ENCODE assay signal across 13 cellular contexts in genomic region chr10:3478153-3478552, GRCh38.
DNase-seq lines count a peak whose midpoint lies in the region; ATAC-seq and TF ChIP-seq lines count a peak whose summit lies in the region.
"Had no signal": no experiment of that assay in that cellular context is flagged by ENCODE, and none has a peak within 500 bp of the region (broad histone marks: within the 10 kb centered on the region; RNA-seq: fewer than 3 reads in every experiment).

No MANE protein-coding gene starts in this region.

- H3K27ac ChIP-seq in epithelial cell of prostate (peak overlapping the region; percentile 83), testis (no peak overlapping the region)
- H3K27ac ChIP-seq: psoas muscle, thyroid gland had no signal

- DNase-seq in epithelial cell of prostate (ENCODE audit: low read depth, low spot score) (no peak), NCI-H128 (lab: John Stamatoyannopoulos, UW; ENCODE audit: unreplicated experiment) (no peak), testis (no peak), NK-92 (lab: John Stamatoyannopoulos, UW; ENCODE audit: unreplicated experiment) (no peak)
- DNase-seq in NK-92 treated with Interleukin-12 subunit alpha and Interleukin-12 subunit beta, amount 100 ng/mL, for 24 hours (lab: John Stamatoyannopoulos, UW): no peak
- DNase-seq: immature natural killer cell, KBM-7, NCI-H226, psoas muscle, thyroid gland had no signal

- H3K9me3 ChIP-seq in testis: no peaks in the 10 kb centered on the region
- H3K9me3 ChIP-seq: psoas muscle, thyroid gland had no signal

- no peak for TF ChIP-seq POLR2A in testis (IDR thresholded peaks at IDR 0.05)

- H3K27me3 ChIP-seq in testis: no peaks in the 10 kb centered on the region
- H3K27me3 ChIP-seq: thyroid gland had no signal

- H3K4me1 ChIP-seq in testis: no peaks in the 10 kb centered on the region

- intact Hi-C loops in testis (cut with DNase I; ENCODE audit: low total_unique reads): no loop called here

- WGBS in testis, 2 donors: 93 to 95% methylated on average over 2 of the region's 2 CpGs

- no peak overlapping the region for H3K4me3 ChIP-seq in testis
- H3K4me3 ChIP-seq: psoas muscle, thyroid gland had no signal

- no peak for TF ChIP-seq CTCF in testis (IDR thresholded peaks at IDR 0.05)

- ATAC-seq in GM18519 (IDR thresholded peaks at IDR 0.05; ENCODE audit: low FRiP score, unreplicated experiment): peak; percentile 35
- ATAC-seq in GM21515 (IDR thresholded peaks at IDR 0.05; ENCODE audit: unreplicated experiment): peak; percentile 82
- ATAC-seq in HG03064 (IDR thresholded peaks at IDR 0.05; ENCODE audit: low read depth, unreplicated experiment): peak; percentile 71
- ATAC-seq: psoas muscle had no signal

- no peaks in the 10 kb centered on the region for H3K36me3 ChIP-seq in testis (ENCODE audit: low read depth, missing control alignments)
- H3K36me3 ChIP-seq: thyroid gland had no signal
